25 cellular contexts compared by ENCODE assay signal in genomic region chr19:6866646-6867255, GRCh38. TPM values are rescaled to one million over a fixed set of nuclear protein-coding genes. Genes with fewer than 3 reads are reported as not detected.
DNase-seq lines count a peak whose midpoint lies in the region; ATAC-seq and TF ChIP-seq lines count a peak whose summit lies in the region.
"Had no signal": no experiment of that assay in that cellular context is flagged by ENCODE, and none has a peak within 500 bp of the region (broad histone marks: within the 10 kb centered on the region; RNA-seq: fewer than 3 reads in every experiment).

No MANE protein-coding gene starts in this region.

- H3K4me1 ChIP-seq in neutrophil (ENCODE audit: control insufficient read depth in 1 of 2, insufficient read depth in 1 of 2, low read depth in 1 of 2, low read length in 1 of 2): peaks cover 44 to 51% of the 10 kb centered on the region in 2 experiments
- H3K4me1 ChIP-seq: body of pancreas, neural progenitor cell, SJCRH30 had no signal

- DNase-seq in Daoy (ENCODE audit: low read depth) (peak; percentile 78), M059J (ENCODE audit: low read depth) (peak; percentile 15), epithelial cell of proximal tubule (ENCODE audit: low read depth) (peak; percentile 62), NCI-H128 (lab: John Stamatoyannopoulos, UW; ENCODE audit: unreplicated experiment) (no peak), NCI-H82 treated with DMSO at 0.1 percent for 48 hours (lab: John Stamatoyannopoulos, UW; ENCODE audit: unreplicated experiment) (no peak)
- DNase-seq: activated CD4-positive, alpha-beta memory T cell treated with anti-CD3 and anti-CD28 coated beads for 36 hours; activated gamma-delta T cell treated with Interleukin-2 at 50 U/mL for 16 hours; adrenal gland; body of pancreas; glutamatergic neuron; mammary epithelial cell; NCI-H1092 treated with DMSO at 0.1 percent for 48 hours; NCI-H187 treated with DMSO at 0.1 percent for 48 hours; NCI-H526 treated with DMSO at 0.1 percent for 48 hours; SJCRH30; stimulated activated naive B cell treated with anti-CD40 and anti-IgM and Interleukin-4, amounts not matched to agents 10 μg/mL and 1 μg/mL and 100 μg/mL, for 72 hours; T-helper 1 cell had no signal

- peak overlapping the region; percentile 74 for H3K27ac ChIP-seq in neutrophil
- H3K27ac ChIP-seq: adrenal gland, body of pancreas, neural progenitor cell, SJCRH30 had no signal

- no peak overlapping the region for H3K4me3 ChIP-seq in epithelial cell of proximal tubule (ENCODE audit: low read depth, low read length)
- H3K4me3 ChIP-seq in neutrophil (ENCODE audit: low read depth in 1 of 2, low read length in 1 of 2): no peak overlapping the region
- H3K4me3 ChIP-seq: adrenal gland, body of pancreas, neural progenitor cell, SJCRH30 had no signal

- no peak for ATAC-seq in HG03439 (IDR thresholded peaks at IDR 0.05; ENCODE audit: unreplicated experiment)
- ATAC-seq: activated CD4-positive, CD25-positive, alpha-beta regulatory T cell treated with anti-CD3 and anti-CD28 coated beads, Interleukin-2, amount 50 U/mL, for 24 hours; body of pancreas; sciatic nerve; stimulated activated naive B cell treated with anti-CD40 and anti-IgM and Interleukin-4, amounts not matched to agents 10 μg/mL and 1 μg/mL and 100 μg/mL, for 72 hours had no signal

- H3K9me3 ChIP-seq in neutrophil: no peaks in the 10 kb centered on the region
- H3K9me3 ChIP-seq: adrenal gland, body of pancreas, SJCRH30 had no signal

- no peaks in the 10 kb centered on the region for H3K36me3 ChIP-seq in neutrophil
- H3K36me3 ChIP-seq: adrenal gland, neural progenitor cell, SJCRH30 had no signal

- H3K27me3 ChIP-seq in neutrophil: no peaks in the 10 kb centered on the region
- H3K27me3 ChIP-seq: adrenal gland, body of pancreas, neural progenitor cell, SJCRH30 had no signal

- TF ChIP-seq CTCF in epithelial cell of proximal tubule (conservative IDR thresholded peaks at IDR 0.05; ENCODE audit: low read depth, low read length): no peak
- TF ChIP-seq CTCF in neutrophil (IDR thresholded peaks at IDR 0.05): no peak

RNA-seq across cellular contexts. Expression of gene ADGRE1, which starts 20.6 kb away (rescaled TPM):
- 11.5 and 15.8 TPM in 2 replicates for total RNA-seq in Daoy (2014; rRNA removed; shearing (Covaris generic))
- total RNA-seq in M059J (2014; rRNA removed; shearing (Covaris generic)): 0.79 and 0.89 TPM in 2 replicates
- not detected in 2 replicates for total RNA-seq in epithelial cell of proximal tubule
- total RNA-seq: endothelial cell of umbilical vein, LHCN-M2, mammary epithelial cell, progenitor cell of endocrine pancreas, SJCRH30 had no signal

Comparison
In these comparisons a context has a peak if more than half of its experiments do, and no peak if none do; other contexts are left out.
1. DNase-seq: peak in Daoy (single experiment), M059J (single experiment) and epithelial cell of proximal tubule (single experiment); none in NCI-H128 (single experiment) and NCI-H82 treated with DMSO at 0.1 percent for 48 hours (single experiment).